8 cellular contexts compared by ENCODE assay signal in genomic region chr14:64504310-64504896, GRCh38. TPM values are rescaled to one million over a fixed set of nuclear protein-coding genes. Genes with fewer than 3 reads are reported as not detected.
DNase-seq lines count a peak whose midpoint lies in the region; ATAC-seq, FAIRE-seq and TF ChIP-seq lines count a peak whose summit lies in the region.

Gene ZBTB1, plus strand, starts transcription at chr14:64504770. Its CDS starts 16,735 bp downstream, at chr14:64521505.

- peak within 1 kb of the TSS; percentile 78 for H3K4me3 ChIP-seq in MM.1S (ENCODE audit: low read length)
- H3K4me3 ChIP-seq in SJSA1, result peak within 1 kb of the TSS; percentile 93
- peak within 1 kb of the TSS; percentile 89 to 93 for H3K4me3 ChIP-seq in neutrophil (ENCODE audit: low read depth in 1 of 2, low read length in 1 of 2)
- H3K4me3 ChIP-seq in subcutaneous abdominal adipose tissue (ENCODE audit: low read depth in 1 of 5, low read length in 5 of 5), result peak within 1 kb of the TSS; percentile 82 to 94 (median 92)

- TF ChIP-seq CTCF in MM.1S (IDR thresholded peaks at IDR 0.05; ENCODE audit: low read length) (no peak), neutrophil (IDR thresholded peaks at IDR 0.05) (no peak)

- H3K79me2 ChIP-seq in MM.1S (ENCODE audit: low read length), result peaks cover 82% of the 10 kb centered on the region

- H3K4me2 ChIP-seq in MM.1S (ENCODE audit: low read depth, low read length), result peak within 1 kb of the TSS; percentile 74

- H3K36me3 ChIP-seq in MM.1S (replicated peaks; ENCODE audit: insufficient read depth, low read length), result no peaks in the 10 kb centered on the region
- H3K36me3 ChIP-seq in SJSA1, result peaks cover 24% of the 10 kb centered on the region
- no peaks in the 10 kb centered on the region for H3K36me3 ChIP-seq in neutrophil
- no peaks in the 10 kb centered on the region for H3K36me3 ChIP-seq in subcutaneous abdominal adipose tissue (ENCODE audit: control insufficient read depth in 5 of 5, insufficient read depth in 5 of 5, low read length in 5 of 5)

- H3K9me3 ChIP-seq in MM.1S (replicated peaks; ENCODE audit: insufficient read depth, low read length), result no peaks in the 10 kb centered on the region
- no peaks in the 10 kb centered on the region for H3K9me3 ChIP-seq in SJSA1 (replicated peaks)
- H3K9me3 ChIP-seq in neutrophil, result no peaks in the 10 kb centered on the region
- no peaks in the 10 kb centered on the region for H3K9me3 ChIP-seq in subcutaneous abdominal adipose tissue (ENCODE audit: control insufficient read depth in 5 of 5, low read length in 5 of 5)

- DNase-seq in DMS 273 (lab: John Stamatoyannopoulos, UW; ENCODE audit: unreplicated experiment), result peak; percentile 95
- peak; percentile 62 for DNase-seq in MM.1S
- peak; percentile 88 to 94 for DNase-seq in SJSA1 (ENCODE audit: low read depth in 1 of 2, low spot score in 2 of 2)
- DNase-seq in activated naive CD4-positive, alpha-beta T cell treated with Interleukin-2 at 50 U/mL for 16 hours, result peak; percentile 89
- peak; percentile 59 to 80 for DNase-seq in frontal cortex (ENCODE audit: low spot score in 2 of 2)

- no peak for FAIRE-seq in frontal cortex (lab: Jason Lieb, UNC)

- H3F3A ChIP-seq in MM.1S (ENCODE audit: insufficient read depth, low read length), result peaks cover 38% of the 10 kb centered on the region

- H3K27me3 ChIP-seq in MM.1S (replicated peaks; ENCODE audit: insufficient read depth, low read length), result no peaks in the 10 kb centered on the region
- H3K27me3 ChIP-seq in SJSA1 (replicated peaks), result no peaks in the 10 kb centered on the region
- H3K27me3 ChIP-seq in neutrophil, result peaks cover 22% of the 10 kb centered on the region
- no peaks in the 10 kb centered on the region for H3K27me3 ChIP-seq in subcutaneous abdominal adipose tissue (ENCODE audit: control insufficient read depth in 5 of 5, insufficient read depth in 4 of 5, low read length in 5 of 5)

- no peaks in the 10 kb centered on the region for H3K9me2 ChIP-seq in MM.1S (replicated peaks; ENCODE audit: insufficient read depth, low read length)

- H3K4me1 ChIP-seq in MM.1S (ENCODE audit: low read length) (peaks cover 7% of the 10 kb centered on the region), SJSA1 (replicated peaks) (peaks cover 40% of the 10 kb centered on the region), neutrophil (ENCODE audit: control insufficient read depth in 1 of 2, insufficient read depth in 1 of 2, low read depth in 1 of 2, low read length in 1 of 2) (peaks cover 24 to 38% of the 10 kb centered on the region in 2 experiments), subcutaneous abdominal adipose tissue (ENCODE audit: control insufficient read depth in 5 of 5, insufficient read depth in 5 of 5, low read length in 5 of 5) (peaks cover 7 to 65% (median 48%) of the 10 kb centered on the region in 5 donors)

- H3K9ac ChIP-seq in MM.1S (ENCODE audit: low read length), result peak within 1 kb of the TSS; percentile 99
- peak within 1 kb of the TSS; percentile 75 to 97 (median 92) for H3K9ac ChIP-seq in subcutaneous abdominal adipose tissue (ENCODE audit: low read length in 5 of 5)

- peak; percentile 20 for ATAC-seq in GM21825 (IDR thresholded peaks at IDR 0.05; ENCODE audit: unreplicated experiment)

- no peak within 1 kb of the TSS for H2AFZ ChIP-seq in MM.1S (ENCODE audit: low read length)

- H3K27ac ChIP-seq in MM.1S (ENCODE audit: low read length), result peak within 1 kb of the TSS; percentile 100
- H3K27ac ChIP-seq in SJSA1, result peak within 1 kb of the TSS; percentile 96
- H3K27ac ChIP-seq in neutrophil, result peak within 1 kb of the TSS; percentile 98
- H3K27ac ChIP-seq in subcutaneous abdominal adipose tissue (ENCODE audit: low read depth, low read length), result peak within 1 kb of the TSS; percentile 99

- no peaks in the 10 kb centered on the region for H4K20me1 ChIP-seq in MM.1S (ENCODE audit: insufficient read depth, low read length)

RNA-seq across cellular contexts. Expression of gene ZBTB1, which starts in this region (rescaled TPM):
- total RNA-seq in SJSA1 (2014; rRNA removed; shearing (Covaris generic)), result 40.3 and 49.9 TPM in 2 replicates
- total RNA-seq in frontal cortex, result 52.2 TPM

Comparison
In these comparisons a context has a peak if more than half of its experiments do, and no peak if none do; other contexts are left out.
1. Peak in every context shown above with its lines: DNase-seq, ATAC-seq, H3K4me3 ChIP-seq and H3K27ac ChIP-seq.